9 cellular contexts compared by ENCODE assay signal in genomic region chrX:149830192-149830873, GRCh38. TPM values are rescaled to one million over a fixed set of nuclear protein-coding genes. Genes with fewer than 3 reads are reported as not detected.
DNase-seq lines count a peak whose midpoint lies in the region; ATAC-seq, FAIRE-seq and TF ChIP-seq lines count a peak whose summit lies in the region.
"Had no signal": no experiment of that assay in that cellular context is flagged by ENCODE, and none has a peak within 500 bp of the region (broad histone marks: within the 10 kb centered on the region; RNA-seq: fewer than 3 reads in every experiment).

No MANE protein-coding gene starts in this region.

- no peaks in the 10 kb centered on the region for H3K27me3 Mint-ChIP-seq in activated T-cell treated with anti-CD3 and anti-CD28 coated beads, Interleukin-2, amount 50 U/mL, for 4 hours (ENCODE audit: low read depth)
- no peaks in the 10 kb centered on the region for H3K27me3 Mint-ChIP-seq in glutamatergic neuron (ENCODE audit: unreplicated experiment)

- TF ChIP-seq CTCF in glutamatergic neuron (IDR thresholded peaks at IDR 0.05; ENCODE audit: partially characterized antibody, unreplicated experiment) (no peak), D721Med (IDR thresholded peaks at IDR 0.05; ENCODE audit: insufficient read depth, missing control alignments) (no peak)

- FAIRE-seq in D721Med (lab: Jason Lieb, UNC), result no peak

- no peak for DNase-seq in activated T-cell treated with anti-CD3 and anti-CD28 coated beads, Interleukin-2, amount 50 U/mL, for 4 hours
- DNase-seq in glutamatergic neuron (peak; percentile 32), D721Med (ENCODE audit: insufficient read length, low spot score) (no peak), NCI-H146 (lab: John Stamatoyannopoulos, UW) (no peak)
- peak; percentile 31 for DNase-seq in stimulated activated CD8-positive, alpha-beta memory T cell treated with anti-CD3 and anti-CD28 coated beads, Interleukin-4, amount 100 ng/mL, for 48 hours
- DNase-seq in activated effector memory CD4-positive, alpha-beta T cell treated with Interleukin-2 at 50 U/mL for 16 hours, result no peak

- no peaks in the 10 kb centered on the region for H3K36me3 Mint-ChIP-seq in activated T-cell treated with anti-CD3 and anti-CD28 coated beads, Interleukin-2, amount 50 U/mL, for 4 hours (ENCODE audit: insufficient read depth)
- H3K36me3 Mint-ChIP-seq in glutamatergic neuron (ENCODE audit: unreplicated experiment), result no peaks in the 10 kb centered on the region

- ATAC-seq in GM18511 (IDR thresholded peaks at IDR 0.05; ENCODE audit: unreplicated experiment) (peak; percentile 73), HG02870 (IDR thresholded peaks at IDR 0.05; ENCODE audit: unreplicated experiment) (peak; percentile 42)
- ATAC-seq in activated T-cell treated with anti-CD3 and anti-CD28 coated beads, Interleukin-2, amount 50 U/mL, for 4 hours, result peak; percentile 70 to 78

- peaks cover 25% of the 10 kb centered on the region for H3K4me1 Mint-ChIP-seq in activated T-cell treated with anti-CD3 and anti-CD28 coated beads, Interleukin-2, amount 50 U/mL, for 4 hours (ENCODE audit: low read depth)
- peaks cover 9% of the 10 kb centered on the region for H3K4me1 Mint-ChIP-seq in glutamatergic neuron (ENCODE audit: low read depth, unreplicated experiment)

- H3K27ac Mint-ChIP-seq in glutamatergic neuron (ENCODE audit: unreplicated experiment), result peak overlapping the region; percentile 7

- no peaks in the 10 kb centered on the region for H3K9me3 Mint-ChIP-seq in activated T-cell treated with anti-CD3 and anti-CD28 coated beads, Interleukin-2, amount 50 U/mL, for 4 hours
- peaks cover 1% of the 10 kb centered on the region for H3K9me3 Mint-ChIP-seq in glutamatergic neuron (ENCODE audit: unreplicated experiment)

- peak overlapping the region; percentile 79 for H3K4me3 Mint-ChIP-seq in activated T-cell treated with anti-CD3 and anti-CD28 coated beads, Interleukin-2, amount 50 U/mL, for 4 hours
- peak overlapping the region; percentile 84 for H3K4me3 Mint-ChIP-seq in glutamatergic neuron (ENCODE audit: unreplicated experiment)

RNA-seq across cellular contexts. Expression of gene MAGEA9, which starts 48.6 kb away (rescaled TPM):
- not detected for total RNA-seq in activated T-cell treated with anti-CD3 and anti-CD28 coated beads, Interleukin-2, amount 50 U/mL, for 4 hours
- total RNA-seq in glutamatergic neuron (ENCODE audit: unreplicated experiment), result not detected
- total RNA-seq: T-helper 2 cell treated with Interferon-gamma antibody and Interleukin-4, amounts not matched to agents 100 ng/mL and 5 ng/mL, for 36 hours had no signal

RNA-seq across cellular contexts. Expression of gene MAGEA8, which starts 50.6 kb away (rescaled TPM):
- not detected for total RNA-seq in activated T-cell treated with anti-CD3 and anti-CD28 coated beads, Interleukin-2, amount 50 U/mL, for 4 hours
- total RNA-seq in glutamatergic neuron (ENCODE audit: unreplicated experiment), result not detected
- total RNA-seq: T-helper 2 cell treated with Interferon-gamma antibody and Interleukin-4, amounts not matched to agents 100 ng/mL and 5 ng/mL, for 36 hours had no signal

RNA-seq across cellular contexts. Expression of gene HSFX1, which starts 56.5 kb away (rescaled TPM):
- total RNA-seq in activated T-cell treated with anti-CD3 and anti-CD28 coated beads, Interleukin-2, amount 50 U/mL, for 4 hours, result under 1 TPM in 2 of 3 donors, not detected in 1; 0.22 to 0.34 TPM
- total RNA-seq in glutamatergic neuron (ENCODE audit: unreplicated experiment), result 1.8 TPM

Comparison
In these comparisons a context has a peak if more than half of its experiments do, and no peak if none do; other contexts are left out.
1. DNase-seq: peak in glutamatergic neuron (single experiment) and stimulated activated CD8-positive, alpha-beta memory T cell treated with anti-CD3 and anti-CD28 coated beads, Interleukin-4, amount 100 ng/mL, for 48 hours (single experiment); none in activated T-cell treated with anti-CD3 and anti-CD28 coated beads, Interleukin-2, amount 50 U/mL, for 4 hours (single experiment), D721Med (single experiment), activated effector memory CD4-positive, alpha-beta T cell treated with Interleukin-2 at 50 U/mL for 16 hours (single experiment) and NCI-H146 (single experiment).
2. Peak in every context shown above with its lines, with median percentiles within 50 percentile points of each other: ATAC-seq.